Comparison of ENCODE assay signal across 2 cellular contexts in the genomic region with DNA sequence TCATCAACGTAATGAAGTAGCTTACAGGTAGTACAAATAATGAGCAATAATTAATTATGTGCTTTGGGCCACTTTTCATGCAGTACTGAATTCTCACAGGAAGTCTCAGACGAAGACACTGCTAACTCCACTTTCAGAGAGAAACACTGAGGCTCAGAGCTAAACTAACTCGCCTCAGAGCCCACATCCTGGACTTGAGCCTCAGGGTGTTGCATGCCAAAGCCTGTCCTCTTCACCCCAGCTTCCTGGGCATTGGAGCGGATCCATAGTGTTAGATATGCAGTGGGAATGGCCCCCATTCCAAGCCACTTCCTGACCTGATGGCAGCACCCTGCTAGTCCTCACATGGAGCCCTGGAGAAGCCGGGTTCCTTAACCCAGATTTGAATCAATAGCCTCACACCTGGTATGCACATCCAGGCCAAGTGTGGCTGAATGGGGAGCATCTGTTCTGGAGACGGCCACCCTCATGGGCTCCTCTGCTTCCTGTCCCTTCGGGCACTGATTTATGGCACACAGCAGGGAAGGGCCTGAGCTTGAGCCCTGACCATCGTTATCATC.
TF ChIP-seq lines count a peak whose summit lies in the region.

No MANE protein-coding gene starts in this region.

TF ChIP-seq in IMR-90, 13 proteins besides CTCF, POLR2A, EP300 and RAD21 (continued from another document):
- TF ChIP-seq, protein P1, sequence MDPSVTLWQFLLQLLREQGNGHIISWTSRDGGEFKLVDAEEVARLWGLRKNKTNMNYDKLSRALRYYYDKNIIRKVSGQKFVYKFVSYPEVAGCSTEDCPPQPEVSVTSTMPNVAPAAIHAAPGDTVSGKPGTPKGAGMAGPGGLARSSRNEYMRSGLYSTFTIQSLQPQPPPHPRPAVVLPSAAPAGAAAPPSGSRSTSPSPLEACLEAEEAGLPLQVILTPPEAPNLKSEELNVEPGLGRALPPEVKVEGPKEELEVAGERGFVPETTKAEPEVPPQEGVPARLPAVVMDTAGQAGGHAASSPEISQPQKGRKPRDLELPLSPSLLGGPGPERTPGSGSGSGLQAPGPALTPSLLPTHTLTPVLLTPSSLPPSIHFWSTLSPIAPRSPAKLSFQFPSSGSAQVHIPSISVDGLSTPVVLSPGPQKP (IDR thresholded peaks at IDR 0.05; ENCODE audit: borderline replicate concordance, low read depth, low read length), result no peak
- TF ChIP-seq FOS (IDR thresholded peaks at IDR 0.05; ENCODE audit: low read depth, low read length) (no peak), MXI1 (IDR thresholded peaks at IDR 0.05; ENCODE audit: borderline replicate concordance, low read depth, low read length) (no peak), CHD1 (IDR thresholded peaks at IDR 0.05; ENCODE audit: low read depth, low read length) (no peak), RFX5 (IDR thresholded peaks at IDR 0.05; ENCODE audit: low read depth, low read length) (no peak), NFE2L2 (IDR thresholded peaks at IDR 0.05; ENCODE audit: low read depth, low read length) (no peak), CEBPB (IDR thresholded peaks at IDR 0.05; ENCODE audit: low read depth, low read length) (no peak)

TF ChIP-seq in HEK293T, 16 proteins besides CTCF, POLR2A, EP300 and RAD21 (continued from another document):
- TF ChIP-seq CTBP1 (IDR thresholded peaks at IDR 0.05; ENCODE audit: borderline replicate concordance), result no peak
